ENCODE assay signal across 8 cellular contexts in the genomic region with DNA sequence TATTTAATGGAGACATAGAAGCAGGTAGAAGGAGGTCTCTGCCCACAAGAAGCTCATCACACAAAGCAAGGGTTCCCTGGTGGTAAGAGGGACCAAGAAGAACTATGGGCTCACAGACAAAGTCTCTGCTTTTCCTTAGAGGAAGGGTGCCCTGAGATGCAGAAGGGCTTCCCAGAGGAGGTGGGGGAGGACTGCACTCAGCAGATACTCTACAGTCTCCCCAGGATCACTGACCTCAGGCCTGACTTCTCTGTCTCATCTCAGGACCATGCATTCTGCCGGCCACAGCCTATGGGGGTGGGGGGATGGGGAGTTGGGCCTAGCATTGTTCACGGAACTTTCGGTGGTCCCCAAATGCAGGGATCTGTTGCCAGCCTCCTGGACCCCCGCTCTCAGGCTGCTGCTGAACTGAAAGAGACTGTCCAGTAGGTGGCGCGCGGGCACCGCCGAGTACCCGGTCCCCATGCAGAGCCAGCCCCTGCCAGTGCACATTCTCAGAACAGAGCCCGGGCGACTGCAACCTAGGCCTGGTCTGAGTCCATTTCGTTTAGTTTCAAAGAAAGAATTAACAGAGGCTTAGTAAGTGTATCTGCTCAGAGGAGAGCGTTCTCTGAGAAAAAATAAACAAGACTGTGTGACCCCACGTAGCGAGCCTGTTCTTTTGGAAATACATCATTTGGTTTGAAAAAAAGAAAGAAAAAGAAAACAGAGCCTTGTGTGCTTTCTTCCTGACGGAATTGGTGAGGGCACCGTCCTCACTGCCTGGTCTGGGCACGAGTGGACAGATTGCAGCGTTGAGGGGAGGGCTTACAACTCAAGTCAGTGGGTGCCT.
DNase-seq lines count a peak whose midpoint lies in the region; ATAC-seq and TF ChIP-seq lines count a peak whose summit lies in the region.
"Had no signal": no experiment of that assay in that cellular context is flagged by ENCODE, and none has a peak within 500 bp of the region (broad histone marks: within the 10 kb centered on the region; RNA-seq: fewer than 3 reads in every experiment).

No MANE protein-coding gene starts in this region.

- H3K9ac ChIP-seq in endodermal cell (ENCODE audit: extremely low read depth, low read length, poor library complexity, severe bottlenecking) (no peak overlapping the region), mesenchymal stem cell (ENCODE audit: low read length) (peak overlapping the region; percentile 66)

- ATAC-seq in HG02623 (IDR thresholded peaks at IDR 0.05; ENCODE audit: unreplicated experiment), result peak; percentile 71
- ATAC-seq in stimulated activated effector memory CD8-positive, alpha-beta T cell treated with anti-CD3 and anti-CD28 coated beads, Interleukin-12 subunit alpha, Interleukin-12 subunit beta, amount 100 ng/mL, for 72 hours, result peak; percentile 54

- H3K36me3 ChIP-seq in WERI-Rb-1, result no peaks in the 10 kb centered on the region
- no peaks in the 10 kb centered on the region for H3K36me3 ChIP-seq in endodermal cell (ENCODE audit: control insufficient read depth, insufficient read depth, low read length)
- no peaks in the 10 kb centered on the region for H3K36me3 ChIP-seq in mesenchymal stem cell (ENCODE audit: control insufficient read depth in 1 of 2, insufficient read depth in 2 of 2, low read depth in 1 of 2, low read length in 2 of 2)

- H2BK5ac ChIP-seq in mesenchymal stem cell (ENCODE audit: low read depth, low read length, poor library complexity, severe bottlenecking), result no peak overlapping the region

- peak overlapping the region; percentile 57 for H2AFZ ChIP-seq in mesenchymal stem cell (ENCODE audit: low read depth, low read length)

- H3K9me3 ChIP-seq in WERI-Rb-1 (ENCODE audit: severe bottlenecking) (no peaks in the 10 kb centered on the region), endodermal cell (ENCODE audit: control insufficient read depth, low read length) (no peaks in the 10 kb centered on the region), mesenchymal stem cell (ENCODE audit: control insufficient read depth, low read length) (no peaks in the 10 kb centered on the region)

- no peaks in the 10 kb centered on the region for H3K9me3 Mint-ChIP-seq in endodermal cell
- no peaks in the 10 kb centered on the region for H3K9me3 Mint-ChIP-seq in stimulated activated effector memory CD8-positive, alpha-beta T cell treated with anti-CD3 and anti-CD28 coated beads, Interleukin-12 subunit alpha, Interleukin-12 subunit beta, amount 100 ng/mL, for 72 hours

- H3K18ac ChIP-seq in mesenchymal stem cell (ENCODE audit: low read depth in 1 of 2, low read length in 2 of 2), result peak overlapping the region; percentile 85 to 93

- H3K79me1 ChIP-seq in mesenchymal stem cell (replicated peaks; ENCODE audit: low read length, poor library complexity, severe bottlenecking), result no peaks in the 10 kb centered on the region

- no peaks in the 10 kb centered on the region for H3K27me3 ChIP-seq in WERI-Rb-1 (ENCODE audit: insufficient read depth, low read depth, severe bottlenecking)
- no peaks in the 10 kb centered on the region for H3K27me3 ChIP-seq in endodermal cell (ENCODE audit: control insufficient read depth, insufficient read depth, low read length, poor library complexity, severe bottlenecking)
- peaks cover 2 to 14% of the 10 kb centered on the region in 2 experiments for H3K27me3 ChIP-seq in mesenchymal stem cell (ENCODE audit: control insufficient read depth in 1 of 2, insufficient read depth in 1 of 2, low read length in 2 of 2)

- H3K14ac ChIP-seq in mesenchymal stem cell (ENCODE audit: low read length in 2 of 2), result no peak overlapping the region

- no peak overlapping the region for H3K4me2 ChIP-seq in mesenchymal stem cell (ENCODE audit: low read length, poor library complexity, severe bottlenecking)

- peak overlapping the region; percentile 95 for H4K8ac ChIP-seq in mesenchymal stem cell (ENCODE audit: low read length)

- H3K4me3 ChIP-seq in WERI-Rb-1 (ENCODE audit: low read depth, low read length) (no peak overlapping the region), endodermal cell (ENCODE audit: low read length) (no peak overlapping the region), mesenchymal stem cell (ENCODE audit: insufficient read depth in 1 of 2, low read depth in 1 of 2, low read length in 2 of 2) (no peak overlapping the region)

- no peak overlapping the region for H2BK15ac ChIP-seq in mesenchymal stem cell (ENCODE audit: low read depth, poor library complexity, severe bottlenecking)

- TF ChIP-seq CTCF in GM12873 (IDR thresholded peaks at IDR 0.05; ENCODE audit: insufficient read depth, low read depth, low read length, missing control alignments), result peak; percentile 86
- TF ChIP-seq CTCF in WERI-Rb-1 (IDR thresholded peaks at IDR 0.05; ENCODE audit: low read depth, low read length), result peak; percentile 81
- peak; percentile 95 for TF ChIP-seq CTCF in endodermal cell (conservative IDR thresholded peaks at IDR 0.05)

- H2BK120ac ChIP-seq in mesenchymal stem cell (ENCODE audit: low read depth, low read length), result no peak overlapping the region

- H3K27ac Mint-ChIP-seq in endodermal cell, result no peak overlapping the region
- no peak overlapping the region for H3K27ac Mint-ChIP-seq in stimulated activated effector memory CD8-positive, alpha-beta T cell treated with anti-CD3 and anti-CD28 coated beads, Interleukin-12 subunit alpha, Interleukin-12 subunit beta, amount 100 ng/mL, for 72 hours
- H3K27ac Mint-ChIP-seq: activated naive CD8-positive, alpha-beta T cell had no signal

- no peak overlapping the region for H3K4me3 Mint-ChIP-seq in endodermal cell
- no peak overlapping the region for H3K4me3 Mint-ChIP-seq in stimulated activated effector memory CD8-positive, alpha-beta T cell treated with anti-CD3 and anti-CD28 coated beads, Interleukin-12 subunit alpha, Interleukin-12 subunit beta, amount 100 ng/mL, for 72 hours
- H3K4me3 Mint-ChIP-seq: activated naive CD8-positive, alpha-beta T cell had no signal

- H3K4me1 Mint-ChIP-seq in endodermal cell, result no peaks in the 10 kb centered on the region
- no peaks in the 10 kb centered on the region for H3K4me1 Mint-ChIP-seq in stimulated activated effector memory CD8-positive, alpha-beta T cell treated with anti-CD3 and anti-CD28 coated beads, Interleukin-12 subunit alpha, Interleukin-12 subunit beta, amount 100 ng/mL, for 72 hours

- peak overlapping the region; percentile 78 for H4K91ac ChIP-seq in mesenchymal stem cell (ENCODE audit: low read length)

- DNase-seq in NCI-H146 treated with DMSO at 0.1 percent for 48 hours (lab: John Stamatoyannopoulos, UW; ENCODE audit: unreplicated experiment), result peak; percentile 32
- peak; percentile 86 for DNase-seq in WERI-Rb-1
- DNase-seq in endodermal cell, result peak; percentile 93
- DNase-seq in mesenchymal stem cell, result peak; percentile 77
- DNase-seq in stimulated activated effector memory CD8-positive, alpha-beta T cell treated with anti-CD3 and anti-CD28 coated beads, Interleukin-12 subunit alpha, Interleukin-12 subunit beta, amount 100 ng/mL, for 72 hours (ENCODE audit: low spot score in 2 of 2), result peak; percentile 12 to 57

- no peaks in the 10 kb centered on the region for H3K36me3 Mint-ChIP-seq in endodermal cell (ENCODE audit: low read depth)
- no peaks in the 10 kb centered on the region for H3K36me3 Mint-ChIP-seq in stimulated activated effector memory CD8-positive, alpha-beta T cell treated with anti-CD3 and anti-CD28 coated beads, Interleukin-12 subunit alpha, Interleukin-12 subunit beta, amount 100 ng/mL, for 72 hours
- H3K36me3 Mint-ChIP-seq: activated naive CD8-positive, alpha-beta T cell had no signal

- H3K4me1 ChIP-seq in endodermal cell (ENCODE audit: control insufficient read depth, insufficient read depth, low read length) (no peaks in the 10 kb centered on the region), mesenchymal stem cell (ENCODE audit: control insufficient read depth, insufficient read depth, low read depth, low read length) (peaks cover 9% of the 10 kb centered on the region)

- peaks cover 4% of the 10 kb centered on the region for H3K27me3 Mint-ChIP-seq in endodermal cell (ENCODE audit: insufficient read depth)

- H3K23ac ChIP-seq in mesenchymal stem cell (ENCODE audit: low read length in 2 of 2), result peak overlapping the region in 1 of 2 experiments; percentile 56

- peak overlapping the region; percentile 89 for H2AK5ac ChIP-seq in mesenchymal stem cell (ENCODE audit: low read length, severe bottlenecking)

- H3K4ac ChIP-seq in mesenchymal stem cell (ENCODE audit: low read depth in 1 of 2, low read length in 2 of 2), result peak overlapping the region; percentile 5 to 13

- H3K27ac ChIP-seq in WERI-Rb-1 (peak overlapping the region; percentile 9; the same call in 1 of the 2 replicates), endodermal cell (ENCODE audit: low read depth, low read length) (no peak overlapping the region), mesenchymal stem cell (ENCODE audit: low read length, poor library complexity, severe bottlenecking) (peak overlapping the region; percentile 52)

- H2BK12ac ChIP-seq in mesenchymal stem cell (ENCODE audit: low read length in 2 of 2), result peak overlapping the region; percentile 49 to 93

- 34 to 46% methylated on average over 13 to 20 of the region's 20 CpGs for WGBS in endodermal cell (ENCODE audit: insufficient coverage in 1 of 2, insufficient read length in 1 of 2), 2 experiments
- WGBS in mesenchymal stem cell, result 11% methylated on average over 20 of the region's 20 CpGs

Comparison
In these comparisons a context has a peak if more than half of its experiments do, and no peak if none do; other contexts are left out.
1. DNase-seq: peak in every context shown above with its lines; median percentile 93 in endodermal cell; 86 in WERI-Rb-1; 77 in mesenchymal stem cell; 34 in stimulated activated effector memory CD8-positive, alpha-beta T cell treated with anti-CD3 and anti-CD28 coated beads, Interleukin-12 subunit alpha, Interleukin-12 subunit beta, amount 100 ng/mL, for 72 hours; 32 in NCI-H146 treated with DMSO at 0.1 percent for 48 hours.